Comparison of ENCODE assay signal across 1 cellular context in the genomic region with DNA sequence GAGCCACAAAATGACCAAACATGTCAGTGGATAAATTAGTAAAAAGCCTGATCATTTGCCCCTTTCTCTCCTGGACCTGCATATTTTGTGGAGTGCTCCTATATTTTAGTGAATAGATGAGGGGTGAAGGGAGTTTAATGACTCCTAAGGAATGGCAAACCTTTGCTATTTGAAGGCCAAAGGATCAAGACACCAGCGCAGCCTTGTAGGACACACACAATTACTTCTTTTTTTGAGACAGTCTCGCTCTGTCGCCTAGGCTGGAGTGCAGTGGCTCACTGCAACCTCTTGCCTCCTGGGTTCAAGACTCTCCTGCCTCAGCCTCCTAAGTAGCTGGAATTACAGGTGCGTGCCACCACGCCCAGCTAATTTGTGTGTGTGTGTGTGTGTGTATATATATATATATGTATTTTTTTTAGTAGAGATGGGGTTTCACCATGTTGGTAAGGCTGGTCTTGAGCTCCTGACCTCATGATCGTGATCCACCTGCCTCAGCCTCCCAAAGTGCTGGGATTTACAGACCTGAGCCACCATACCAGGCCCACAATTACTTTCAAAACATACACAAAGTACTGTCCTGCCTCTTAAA.
A peak's percentile ranks its signal among the peaks of the same experiment; 100 is the strongest.
TF ChIP-seq lines count a peak whose summit lies in the region.

No MANE protein-coding gene starts in this region.

TF ChIP-seq in K562, 482 proteins besides CTCF, POLR2A, EP300 and RAD21 (continued from another document and continues in another):
- TF ChIP-seq, protein P1, sequence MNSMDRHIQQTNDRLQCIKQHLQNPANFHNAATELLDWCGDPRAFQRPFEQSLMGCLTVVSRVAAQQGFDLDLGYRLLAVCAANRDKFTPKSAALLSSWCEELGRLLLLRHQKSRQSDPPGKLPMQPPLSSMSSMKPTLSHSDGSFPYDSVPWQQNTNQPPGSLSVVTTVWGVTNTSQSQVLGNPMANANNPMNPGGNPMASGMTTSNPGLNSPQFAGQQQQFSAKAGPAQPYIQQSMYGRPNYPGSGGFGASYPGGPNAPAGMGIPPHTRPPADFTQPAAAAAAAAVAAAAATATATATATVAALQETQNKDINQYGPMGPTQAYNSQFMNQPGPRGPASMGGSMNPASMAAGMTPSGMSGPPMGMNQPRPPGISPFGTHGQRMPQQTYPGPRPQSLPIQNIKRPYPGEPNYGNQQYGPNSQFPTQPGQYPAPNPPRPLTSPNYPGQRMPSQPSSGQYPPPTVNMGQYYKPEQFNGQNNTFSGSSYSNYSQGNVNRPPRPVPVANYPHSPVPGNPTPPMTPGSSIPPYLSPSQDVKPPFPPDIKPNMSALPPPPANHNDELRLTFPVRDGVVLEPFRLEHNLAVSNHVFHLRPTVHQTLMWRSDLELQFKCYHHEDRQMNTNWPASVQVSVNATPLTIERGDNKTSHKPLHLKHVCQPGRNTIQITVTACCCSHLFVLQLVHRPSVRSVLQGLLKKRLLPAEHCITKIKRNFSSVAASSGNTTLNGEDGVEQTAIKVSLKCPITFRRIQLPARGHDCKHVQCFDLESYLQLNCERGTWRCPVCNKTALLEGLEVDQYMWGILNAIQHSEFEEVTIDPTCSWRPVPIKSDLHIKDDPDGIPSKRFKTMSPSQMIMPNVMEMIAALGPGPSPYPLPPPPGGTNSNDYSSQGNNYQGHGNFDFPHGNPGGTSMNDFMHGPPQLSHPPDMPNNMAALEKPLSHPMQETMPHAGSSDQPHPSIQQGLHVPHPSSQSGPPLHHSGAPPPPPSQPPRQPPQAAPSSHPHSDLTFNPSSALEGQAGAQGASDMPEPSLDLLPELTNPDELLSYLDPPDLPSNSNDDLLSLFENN (IDR thresholded peaks at IDR 0.05; ENCODE audit: low read depth in 2 of 2, low read length in 2 of 2) = no peak
- TF ChIP-seq ZNF551 (CRISPR knock-in tag; IDR thresholded peaks at IDR 0.05) (no peak), POLR2AphosphoS5 (IDR thresholded peaks at IDR 0.05; ENCODE audit: control insufficient read depth, insufficient read depth, low read depth, low read length) (peak; percentile 29; the same call in 1 of the 2 replicates), OTX1 (CRISPR knock-in tag; IDR thresholded peaks at IDR 0.05) (no peak), CBX8 (IDR thresholded peaks at IDR 0.05; ENCODE audit: borderline replicate concordance, extremely low read depth, low read depth, low read length, poor library complexity, severe bottlenecking) (no peak), ZNF175 (CRISPR knock-in tag; IDR thresholded peaks at IDR 0.05; ENCODE audit: low read depth) (no peak), SMC3 (conservative IDR thresholded peaks at IDR 0.05; ENCODE audit: insufficient read depth, low read depth, low read length) (no peak), FOXA1 (IDR thresholded peaks at IDR 0.05; ENCODE audit: borderline replicate concordance) (no peak), MBD2 (IDR thresholded peaks at IDR 0.05; ENCODE audit: borderline replicate concordance, low read depth) (no peak), MEIS2 (IDR thresholded peaks at IDR 0.05; ENCODE audit: partially characterized antibody) (no peak), ZNF280B (CRISPR knock-in tag; IDR thresholded peaks at IDR 0.05) (0 out of 2 replicates have a peak, but pooled peaks have one; percentile 7), ZNF644 (tag; IDR thresholded peaks at IDR 0.05; ENCODE audit: low read depth) (no peak), SMARCA4 (IDR thresholded peaks at IDR 0.05) (no peak), GABPA (tag; conservative IDR thresholded peaks at IDR 0.05; ENCODE audit: low read depth) (no peak), MAFG (tag; conservative IDR thresholded peaks at IDR 0.05) (no peak), MIER1 (IDR thresholded peaks at IDR 0.05; ENCODE audit: low read depth) (no peak), ATF1 (CRISPR knock-in tag; IDR thresholded peaks at IDR 0.05) (no peak), ATF1 (tag; IDR thresholded peaks at IDR 0.05) (no peak), RREB1 (CRISPR knock-in tag; IDR thresholded peaks at IDR 0.05) (no peak), SREBF2 (CRISPR knock-in tag; IDR thresholded peaks at IDR 0.05) (no peak), ZKSCAN1 (IDR thresholded peaks at IDR 0.05; ENCODE audit: low read depth, low read length) (no peak), ARID1B (IDR thresholded peaks at IDR 0.05) (no peak), ZNF146 (CRISPR knock-in tag; IDR thresholded peaks at IDR 0.05; ENCODE audit: unreplicated experiment) (no peak), RFX1 (IDR thresholded peaks at IDR 0.05) (no peak), MBD1 (CRISPR knock-in tag; IDR thresholded peaks at IDR 0.05) (no peak), SIX5 (IDR thresholded peaks at IDR 0.05; ENCODE audit: borderline replicate concordance in 1 of 2, insufficient read depth in 1 of 2, low read depth in 1 of 2, low read length in 2 of 2) (no peak), ZNF584 (CRISPR knock-in tag; IDR thresholded peaks at IDR 0.05; ENCODE audit: low read depth) (no peak), RBM22 (IDR thresholded peaks at IDR 0.05; ENCODE audit: low read depth, low read length, poor library complexity, severe bottlenecking) (peak; percentile 28), TCFL5 (CRISPR knock-in tag; conservative IDR thresholded peaks at IDR 0.05) (no peak), ZNF140 (CRISPR knock-in tag; IDR thresholded peaks at IDR 0.05) (no peak), KHSRP (IDR thresholded peaks at IDR 0.05) (no peak), BHLHE40 (IDR thresholded peaks at IDR 0.05; ENCODE audit: low read length) (no peak), THRB (CRISPR knock-in tag; conservative IDR thresholded peaks at IDR 0.05) (peak; percentile 49; the same call in 1 of the 2 replicates), ZNF324 (CRISPR knock-in tag; IDR thresholded peaks at IDR 0.05) (no peak), TBL1XR1 (IDR thresholded peaks at IDR 0.05; ENCODE audit: low read length in 2 of 2) (no peak)
- TF ChIP-seq, protein P2, sequence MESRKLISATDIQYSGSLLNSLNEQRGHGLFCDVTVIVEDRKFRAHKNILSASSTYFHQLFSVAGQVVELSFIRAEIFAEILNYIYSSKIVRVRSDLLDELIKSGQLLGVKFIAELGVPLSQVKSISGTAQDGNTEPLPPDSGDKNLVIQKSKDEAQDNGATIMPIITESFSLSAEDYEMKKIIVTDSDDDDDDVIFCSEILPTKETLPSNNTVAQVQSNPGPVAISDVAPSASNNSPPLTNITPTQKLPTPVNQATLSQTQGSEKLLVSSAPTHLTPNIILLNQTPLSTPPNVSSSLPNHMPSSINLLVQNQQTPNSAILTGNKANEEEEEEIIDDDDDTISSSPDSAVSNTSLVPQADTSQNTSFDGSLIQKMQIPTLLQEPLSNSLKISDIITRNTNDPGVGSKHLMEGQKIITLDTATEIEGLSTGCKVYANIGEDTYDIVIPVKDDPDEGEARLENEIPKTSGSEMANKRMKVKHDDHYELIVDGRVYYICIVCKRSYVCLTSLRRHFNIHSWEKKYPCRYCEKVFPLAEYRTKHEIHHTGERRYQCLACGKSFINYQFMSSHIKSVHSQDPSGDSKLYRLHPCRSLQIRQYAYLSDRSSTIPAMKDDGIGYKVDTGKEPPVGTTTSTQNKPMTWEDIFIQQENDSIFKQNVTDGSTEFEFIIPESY (CRISPR knock-in tag; IDR thresholded peaks at IDR 0.05) = no peak
- TF ChIP-seq, protein P3, sequence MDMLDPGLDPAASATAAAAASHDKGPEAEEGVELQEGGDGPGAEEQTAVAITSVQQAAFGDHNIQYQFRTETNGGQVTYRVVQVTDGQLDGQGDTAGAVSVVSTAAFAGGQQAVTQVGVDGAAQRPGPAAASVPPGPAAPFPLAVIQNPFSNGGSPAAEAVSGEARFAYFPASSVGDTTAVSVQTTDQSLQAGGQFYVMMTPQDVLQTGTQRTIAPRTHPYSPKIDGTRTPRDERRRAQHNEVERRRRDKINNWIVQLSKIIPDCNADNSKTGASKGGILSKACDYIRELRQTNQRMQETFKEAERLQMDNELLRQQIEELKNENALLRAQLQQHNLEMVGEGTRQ (CRISPR knock-in tag; IDR thresholded peaks at IDR 0.05) = no peak
- TF ChIP-seq, protein P4, sequence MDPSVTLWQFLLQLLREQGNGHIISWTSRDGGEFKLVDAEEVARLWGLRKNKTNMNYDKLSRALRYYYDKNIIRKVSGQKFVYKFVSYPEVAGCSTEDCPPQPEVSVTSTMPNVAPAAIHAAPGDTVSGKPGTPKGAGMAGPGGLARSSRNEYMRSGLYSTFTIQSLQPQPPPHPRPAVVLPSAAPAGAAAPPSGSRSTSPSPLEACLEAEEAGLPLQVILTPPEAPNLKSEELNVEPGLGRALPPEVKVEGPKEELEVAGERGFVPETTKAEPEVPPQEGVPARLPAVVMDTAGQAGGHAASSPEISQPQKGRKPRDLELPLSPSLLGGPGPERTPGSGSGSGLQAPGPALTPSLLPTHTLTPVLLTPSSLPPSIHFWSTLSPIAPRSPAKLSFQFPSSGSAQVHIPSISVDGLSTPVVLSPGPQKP (CRISPR knock-in tag; IDR thresholded peaks at IDR 0.05) = no peak
- TF ChIP-seq, protein P5, sequence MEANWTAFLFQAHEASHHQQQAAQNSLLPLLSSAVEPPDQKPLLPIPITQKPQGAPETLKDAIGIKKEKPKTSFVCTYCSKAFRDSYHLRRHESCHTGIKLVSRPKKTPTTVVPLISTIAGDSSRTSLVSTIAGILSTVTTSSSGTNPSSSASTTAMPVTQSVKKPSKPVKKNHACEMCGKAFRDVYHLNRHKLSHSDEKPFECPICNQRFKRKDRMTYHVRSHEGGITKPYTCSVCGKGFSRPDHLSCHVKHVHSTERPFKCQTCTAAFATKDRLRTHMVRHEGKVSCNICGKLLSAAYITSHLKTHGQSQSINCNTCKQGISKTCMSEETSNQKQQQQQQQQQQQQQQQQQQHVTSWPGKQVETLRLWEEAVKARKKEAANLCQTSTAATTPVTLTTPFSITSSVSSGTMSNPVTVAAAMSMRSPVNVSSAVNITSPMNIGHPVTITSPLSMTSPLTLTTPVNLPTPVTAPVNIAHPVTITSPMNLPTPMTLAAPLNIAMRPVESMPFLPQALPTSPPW (CRISPR knock-in tag; IDR thresholded peaks at IDR 0.05) = no peak
